In the genomic region with DNA sequence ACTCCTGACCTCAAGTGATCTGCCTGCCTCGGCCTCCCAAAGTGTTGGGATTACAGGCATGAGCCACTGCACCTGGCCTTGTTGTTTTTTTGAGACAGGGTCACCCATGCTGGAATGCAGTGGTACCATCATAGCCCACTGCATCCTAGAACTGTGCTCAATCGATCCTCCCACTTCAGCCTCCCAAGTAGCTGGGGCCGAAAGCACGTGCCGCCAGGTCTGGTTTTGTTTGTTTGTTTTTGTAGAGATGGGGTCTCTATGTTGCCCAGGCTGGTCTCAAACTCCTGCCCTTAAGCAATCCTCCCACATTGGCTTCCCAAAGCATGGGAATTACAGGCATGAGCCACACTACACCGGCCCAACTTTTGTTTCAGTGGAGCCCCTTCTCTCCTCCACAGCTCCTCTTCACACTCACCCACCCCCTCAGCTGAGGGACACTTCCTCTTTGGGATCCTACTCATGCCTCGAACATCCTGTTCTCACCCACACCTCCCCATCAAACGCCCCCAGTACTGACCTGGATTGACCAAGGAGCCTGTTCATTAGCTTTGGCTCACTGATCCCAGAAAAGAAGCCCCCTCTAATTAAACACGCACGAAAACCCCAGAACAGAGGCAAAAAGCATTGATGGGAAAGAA, we compare ENCODE assay signal across 16 cellular contexts. TPM values are rescaled to one million over a fixed set of nuclear protein-coding genes. Genes with fewer than 3 reads are reported as not detected.
DNase-seq lines count a peak whose midpoint lies in the region; ATAC-seq, FAIRE-seq and TF ChIP-seq lines count a peak whose summit lies in the region.
"Had no signal": no experiment of that assay in that cellular context is flagged by ENCODE, and none has a peak within 500 bp of the region (broad histone marks: within the 10 kb centered on the region; RNA-seq: fewer than 3 reads in every experiment).

No MANE protein-coding gene starts in this region.

- H3K4me3 Mint-ChIP-seq in activated naive CD8-positive, alpha-beta T cell = no peak overlapping the region
- no peak overlapping the region for H3K4me3 Mint-ChIP-seq in type B pancreatic cell

- no peaks in the 10 kb centered on the region for H3K27me3 Mint-ChIP-seq in activated naive CD8-positive, alpha-beta T cell
- no peaks in the 10 kb centered on the region for H3K27me3 Mint-ChIP-seq in type B pancreatic cell

- H3K4me1 Mint-ChIP-seq in activated naive CD8-positive, alpha-beta T cell (ENCODE audit: low read depth) = peaks cover 42% of the 10 kb centered on the region
- peaks cover 11% of the 10 kb centered on the region for H3K4me1 Mint-ChIP-seq in type B pancreatic cell (ENCODE audit: unreplicated experiment)

- peak; percentile 91 for FAIRE-seq in GM12891 (lab: Jason Lieb, UNC)
- FAIRE-seq: HTR-8/SVneo had no signal

- H3K27ac Mint-ChIP-seq in activated naive CD8-positive, alpha-beta T cell = peak overlapping the region; percentile 84
- no peak overlapping the region for H3K27ac Mint-ChIP-seq in type B pancreatic cell
- H3K27ac Mint-ChIP-seq: progenitor cell of endocrine pancreas had no signal

- no peaks in the 10 kb centered on the region for H3K36me3 Mint-ChIP-seq in activated naive CD8-positive, alpha-beta T cell
- H3K36me3 Mint-ChIP-seq in type B pancreatic cell = no peaks in the 10 kb centered on the region

- TF ChIP-seq POLR2A in GM12891 (IDR thresholded peaks at IDR 0.05; ENCODE audit: low read depth, low read length) = no peak

- DNase-seq in GM12891 (ENCODE audit: insufficient read length, low spot score) (no peak), NAMALWA (ENCODE audit: low spot score) (peak; percentile 36), retina (peak; percentile 37), type B pancreatic cell (ENCODE audit: extremely low spot score, unreplicated experiment) (no peak), HuH-7 (ENCODE audit: low spot score) (no peak)
- DNase-seq: activated T-cell treated with anti-CD3 and anti-CD28 coated beads for 4 hours; DMS79; mammary epithelial cell; NCI-H1930; NK-92 treated with Interleukin-12 subunit alpha and Interleukin-12 subunit beta, amount 100 ng/mL, for 24 hours; stimulated activated CD4-positive, alpha-beta T cell treated with anti-CD3 and anti-CD28 coated beads, Interleukin-2, amount 100 ng/mL, for 48 hours had no signal

- ATAC-seq in GM18861 (IDR thresholded peaks at IDR 0.05; ENCODE audit: unreplicated experiment) = no peak

- no peaks in the 10 kb centered on the region for H3K9me3 Mint-ChIP-seq in activated naive CD8-positive, alpha-beta T cell (ENCODE audit: low read depth)
- no peaks in the 10 kb centered on the region for H3K9me3 Mint-ChIP-seq in type B pancreatic cell

- no peak for TF ChIP-seq CTCF in type B pancreatic cell (conservative IDR thresholded peaks at IDR 0.05)

TF ChIP-seq in GM12891, 5 proteins besides CTCF, POLR2A, EP300 and RAD21:
- TF ChIP-seq POLR2AphosphoS5 (IDR thresholded peaks at IDR 0.05; ENCODE audit: low read depth, low read length) = no peak
- peak; percentile 94 for TF ChIP-seq SPI1 (IDR thresholded peaks at IDR 0.05; ENCODE audit: low read depth, low read length)

RNA-seq across cellular contexts. Expression of a gene that starts 12.8 kb away (rescaled TPM):
- polyA plus RNA-seq in GM12891 (2012; ENCODE audit: low read depth, missing spikeins) = 33.2 TPM
- 52.8 and 56.3 TPM in 2 replicates for total RNA-seq in type B pancreatic cell (ENCODE audit: low replicate concordance)

RNA-seq across cellular contexts. Expression of a gene that starts 47.0 kb away (rescaled TPM):
- 0.03 TPM for polyA plus RNA-seq in GM12891 (2012; ENCODE audit: low read depth, missing spikeins)
- total RNA-seq in type B pancreatic cell (ENCODE audit: low replicate concordance) = 18.0 and 63.7 TPM in 2 replicates
- total RNA-seq: T-helper 2 cell treated with Interferon-gamma antibody and Interleukin-4, amounts not matched to agents 100 ng/mL and 5 ng/mL, for 36 hours had no signal
- polyA plus RNA-seq: mammary epithelial cell had no signal

Comparison
In these comparisons a context has a peak if more than half of its experiments do, and no peak if none do; other contexts are left out.
1. DNase-seq: peak in NAMALWA (single experiment) and retina (single experiment); none in GM12891 (single experiment), type B pancreatic cell (single experiment) and HuH-7 (single experiment).